8 cellular contexts compared by ENCODE assay signal in the genomic region with DNA sequence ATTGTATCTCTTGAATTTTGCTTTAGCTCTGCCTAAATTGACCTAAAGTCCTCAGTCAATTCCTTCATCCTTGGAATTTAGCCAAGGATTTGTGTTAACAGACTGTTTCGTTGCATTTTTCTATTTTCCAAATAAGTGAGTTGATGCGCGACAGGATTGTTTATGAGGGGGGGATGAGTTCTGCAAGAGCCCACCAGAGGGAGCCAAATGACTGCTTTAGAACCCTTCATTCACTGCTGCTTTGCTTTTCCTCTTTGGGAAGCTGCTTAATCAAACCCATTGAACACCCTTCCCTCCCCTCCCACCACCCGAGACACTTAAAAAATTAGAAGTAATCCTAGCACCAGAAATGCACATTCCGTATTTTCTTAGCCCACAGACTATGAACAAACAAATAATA.
DNase-seq lines count a peak whose midpoint lies in the region; ATAC-seq and TF ChIP-seq lines count a peak whose summit lies in the region.

No MANE protein-coding gene starts in this region.

- peak overlapping the region; percentile 41 for H3K4me3 Mint-ChIP-seq in nephron progenitor cell

- peaks cover 40% of the 10 kb centered on the region for H3K4me1 Mint-ChIP-seq in nephron progenitor cell

- H3K36me3 Mint-ChIP-seq in nephron progenitor cell (ENCODE audit: low read depth): no peaks in the 10 kb centered on the region

- no peak overlapping the region for H3K4me3 ChIP-seq in AG09309 (ENCODE audit: control insufficient read depth, low read depth, low read length)
- no peak overlapping the region for H3K4me3 ChIP-seq in GM12875 (ENCODE audit: low read depth, low read length)
- H3K4me3 ChIP-seq in fibroblast of mammary gland (ENCODE audit: control insufficient read depth, low read depth, low read length): no peak overlapping the region

- peak; percentile 57 for ATAC-seq in HG03039 (IDR thresholded peaks at IDR 0.05; ENCODE audit: unreplicated experiment)
- ATAC-seq in GM21576 (IDR thresholded peaks at IDR 0.05; ENCODE audit: unreplicated experiment): no peak

- peak; percentile 88 for TF ChIP-seq CTCF in AG09309 (IDR thresholded peaks at IDR 0.05; ENCODE audit: control insufficient read depth, insufficient read depth, low read depth, low read length, missing control alignments)
- peak; percentile 77 for TF ChIP-seq CTCF in GM12875 (IDR thresholded peaks at IDR 0.05; ENCODE audit: borderline replicate concordance, insufficient read depth, low read depth, low read length)
- TF ChIP-seq CTCF in fibroblast of mammary gland (conservative IDR thresholded peaks at IDR 0.05; ENCODE audit: control insufficient read depth, insufficient read depth, low read depth, low read length): peak; percentile 91
- TF ChIP-seq CTCF in nephron progenitor cell (IDR thresholded peaks at IDR 0.05): peak; percentile 90

- DNase-seq in AG09309 (ENCODE audit: low read depth): peak; percentile 11
- DNase-seq in NCI-H2227 (lab: John Stamatoyannopoulos, UW; ENCODE audit: unreplicated experiment): peak; percentile 40
- DNase-seq in activated CD4-positive, alpha-beta T cell treated with anti-CD3 and anti-CD28 coated beads, Interleukin-2, amount 50 U/mL, for 4 hours: peak; percentile 4 to 20
- DNase-seq in fibroblast of mammary gland (ENCODE audit: low read depth): peak; percentile 67
- DNase-seq in nephron progenitor cell: peak; percentile 63

- no peak overlapping the region for H3K27ac Mint-ChIP-seq in nephron progenitor cell

- peaks cover 66% of the 10 kb centered on the region for H3K27me3 Mint-ChIP-seq in nephron progenitor cell (ENCODE audit: low read depth, poor library complexity)

- H3K9me3 Mint-ChIP-seq in nephron progenitor cell: peaks cover 6% of the 10 kb centered on the region

Comparison
In these comparisons a context has a peak if more than half of its experiments do, and no peak if none do; other contexts are left out.
1. DNase-seq: peak in every context shown above with its lines; median percentile 67 in fibroblast of mammary gland; 63 in nephron progenitor cell; 40 in NCI-H2227; 12 in activated CD4-positive, alpha-beta T cell treated with anti-CD3 and anti-CD28 coated beads, Interleukin-2, amount 50 U/mL, for 4 hours; 11 in AG09309.